ENCODE assay signal across 1 cellular context in the genomic region with DNA sequence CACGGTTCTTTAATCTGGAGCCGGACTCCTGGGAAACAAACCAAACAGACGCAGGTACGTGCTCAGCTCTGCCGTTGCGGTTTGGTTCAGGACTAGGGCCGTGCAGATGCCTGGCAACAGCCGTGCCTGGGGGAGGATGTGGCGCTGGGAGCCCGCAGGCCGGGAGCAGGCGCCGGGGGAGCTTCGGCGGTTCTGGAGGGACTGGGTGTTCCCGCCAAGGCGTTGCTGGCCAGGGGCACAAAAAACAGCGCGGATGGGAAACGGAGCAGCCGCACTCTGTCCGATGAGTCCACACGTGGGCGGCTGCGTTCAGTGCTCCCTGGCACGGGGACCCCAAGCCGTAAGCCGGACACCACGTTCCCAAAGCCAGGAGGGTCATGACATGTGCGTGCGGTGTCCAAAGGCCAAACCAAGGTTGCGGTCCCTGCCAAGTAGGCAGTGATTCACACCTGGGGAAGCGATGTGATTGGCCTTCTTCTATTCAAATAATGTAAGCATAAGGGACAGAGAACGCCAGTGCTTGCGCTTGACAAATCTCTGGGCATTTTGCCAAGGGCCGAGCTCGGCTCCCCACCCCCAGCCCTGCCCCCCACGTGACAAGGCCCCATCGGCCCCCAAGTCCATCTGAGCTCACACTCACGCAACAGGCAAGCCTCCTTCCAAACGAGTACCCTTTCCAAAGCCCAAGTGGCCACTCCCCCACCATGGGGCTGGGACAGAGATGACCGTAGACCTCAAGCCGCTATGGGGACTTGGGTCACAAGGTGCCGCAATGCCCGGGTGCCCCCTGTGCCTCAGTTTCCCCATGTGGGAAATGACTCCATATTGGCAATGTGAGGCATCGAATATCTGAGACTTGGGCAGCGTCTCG.
A peak's percentile ranks its signal among the peaks of the same experiment; 100 is the strongest.
TF ChIP-seq lines count a peak whose summit lies in the region.

No MANE protein-coding gene starts in this region.

TF ChIP-seq in A549, 52 proteins besides CTCF, POLR2A, EP300 and RAD21 (continued from another document):
- TF ChIP-seq, protein P1, sequence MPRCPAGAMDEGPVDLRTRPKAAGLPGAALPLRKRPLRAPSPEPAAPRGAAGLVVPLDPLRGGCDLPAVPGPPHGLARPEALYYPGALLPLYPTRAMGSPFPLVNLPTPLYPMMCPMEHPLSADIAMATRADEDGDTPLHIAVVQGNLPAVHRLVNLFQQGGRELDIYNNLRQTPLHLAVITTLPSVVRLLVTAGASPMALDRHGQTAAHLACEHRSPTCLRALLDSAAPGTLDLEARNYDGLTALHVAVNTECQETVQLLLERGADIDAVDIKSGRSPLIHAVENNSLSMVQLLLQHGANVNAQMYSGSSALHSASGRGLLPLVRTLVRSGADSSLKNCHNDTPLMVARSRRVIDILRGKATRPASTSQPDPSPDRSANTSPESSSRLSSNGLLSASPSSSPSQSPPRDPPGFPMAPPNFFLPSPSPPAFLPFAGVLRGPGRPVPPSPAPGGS (IDR thresholded peaks at IDR 0.05), result no peak
- no peak for TF ChIP-seq KDM1A (IDR thresholded peaks at IDR 0.05; ENCODE audit: low read depth)
- TF ChIP-seq, protein P2, sequence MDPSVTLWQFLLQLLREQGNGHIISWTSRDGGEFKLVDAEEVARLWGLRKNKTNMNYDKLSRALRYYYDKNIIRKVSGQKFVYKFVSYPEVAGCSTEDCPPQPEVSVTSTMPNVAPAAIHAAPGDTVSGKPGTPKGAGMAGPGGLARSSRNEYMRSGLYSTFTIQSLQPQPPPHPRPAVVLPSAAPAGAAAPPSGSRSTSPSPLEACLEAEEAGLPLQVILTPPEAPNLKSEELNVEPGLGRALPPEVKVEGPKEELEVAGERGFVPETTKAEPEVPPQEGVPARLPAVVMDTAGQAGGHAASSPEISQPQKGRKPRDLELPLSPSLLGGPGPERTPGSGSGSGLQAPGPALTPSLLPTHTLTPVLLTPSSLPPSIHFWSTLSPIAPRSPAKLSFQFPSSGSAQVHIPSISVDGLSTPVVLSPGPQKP (IDR thresholded peaks at IDR 0.05; ENCODE audit: low read depth, low read length), result no peak
- no peak for TF ChIP-seq KDM5A (IDR thresholded peaks at IDR 0.05)
- no peak for TF ChIP-seq CHD2 (IDR thresholded peaks at IDR 0.05; ENCODE audit: low read length, partially characterized antibody)
- TF ChIP-seq, protein P3, sequence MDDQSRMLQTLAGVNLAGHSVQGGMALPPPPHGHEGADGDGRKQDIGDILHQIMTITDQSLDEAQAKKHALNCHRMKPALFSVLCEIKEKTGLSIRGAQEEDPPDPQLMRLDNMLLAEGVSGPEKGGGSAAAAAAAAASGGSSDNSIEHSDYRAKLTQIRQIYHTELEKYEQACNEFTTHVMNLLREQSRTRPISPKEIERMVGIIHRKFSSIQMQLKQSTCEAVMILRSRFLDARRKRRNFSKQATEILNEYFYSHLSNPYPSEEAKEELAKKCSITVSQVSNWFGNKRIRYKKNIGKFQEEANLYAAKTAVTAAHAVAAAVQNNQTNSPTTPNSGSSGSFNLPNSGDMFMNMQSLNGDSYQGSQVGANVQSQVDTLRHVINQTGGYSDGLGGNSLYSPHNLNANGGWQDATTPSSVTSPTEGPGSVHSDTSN (IDR thresholded peaks at IDR 0.05), result no peak
- no peak for TF ChIP-seq HDAC2 (IDR thresholded peaks at IDR 0.05)
- TF ChIP-seq HEYL (CRISPR knock-in tag; IDR thresholded peaks at IDR 0.05), result no peak
- no peak for TF ChIP-seq NR3C1 (IDR thresholded peaks at IDR 0.05)
- no peak for TF ChIP-seq MAZ (IDR thresholded peaks at IDR 0.05; ENCODE audit: borderline replicate concordance, low read depth, low read length)
- TF ChIP-seq MAFK (IDR thresholded peaks at IDR 0.05; ENCODE audit: partially characterized antibody), result no peak
- TF ChIP-seq NFE2L2 (conservative IDR thresholded peaks at IDR 0.05; ENCODE audit: low read length), result no peak
- TF ChIP-seq, protein P4, sequence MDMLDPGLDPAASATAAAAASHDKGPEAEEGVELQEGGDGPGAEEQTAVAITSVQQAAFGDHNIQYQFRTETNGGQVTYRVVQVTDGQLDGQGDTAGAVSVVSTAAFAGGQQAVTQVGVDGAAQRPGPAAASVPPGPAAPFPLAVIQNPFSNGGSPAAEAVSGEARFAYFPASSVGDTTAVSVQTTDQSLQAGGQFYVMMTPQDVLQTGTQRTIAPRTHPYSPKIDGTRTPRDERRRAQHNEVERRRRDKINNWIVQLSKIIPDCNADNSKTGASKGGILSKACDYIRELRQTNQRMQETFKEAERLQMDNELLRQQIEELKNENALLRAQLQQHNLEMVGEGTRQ (IDR thresholded peaks at IDR 0.05), result peak; percentile 67
- no peak for TF ChIP-seq SREBF2 (IDR thresholded peaks at IDR 0.05)
- TF ChIP-seq PHF8 (IDR thresholded peaks at IDR 0.05; ENCODE audit: borderline replicate concordance, low read depth), result no peak
- TF ChIP-seq BHLHE40 (IDR thresholded peaks at IDR 0.05; ENCODE audit: low read depth, low read length), result no peak
- no peak for TF ChIP-seq FOXS1 (CRISPR knock-in tag; IDR thresholded peaks at IDR 0.05)
- TF ChIP-seq RARB (CRISPR knock-in tag; IDR thresholded peaks at IDR 0.05), result no peak
- TF ChIP-seq MYC (IDR thresholded peaks at IDR 0.05; ENCODE audit: borderline replicate concordance, low read length), result no peak
- TF ChIP-seq FOSL2 (IDR thresholded peaks at IDR 0.05), result no peak
- TF ChIP-seq FOSL2 (CRISPR knock-in tag; IDR thresholded peaks at IDR 0.05), result peak; percentile 36; the same call in 1 of the 2 replicates
- no peak for TF ChIP-seq CHD4 (IDR thresholded peaks at IDR 0.05; ENCODE audit: borderline replicate concordance)
- TF ChIP-seq JUNB (IDR thresholded peaks at IDR 0.05), result no peak
- TF ChIP-seq ESRRA (IDR thresholded peaks at IDR 0.05; ENCODE audit: borderline replicate concordance, low read length), result no peak
- TF ChIP-seq JUN (IDR thresholded peaks at IDR 0.05), result no peak; a peak in 1 of 5 replicates
- no peak for TF ChIP-seq NPAS2 (CRISPR knock-in tag; IDR thresholded peaks at IDR 0.05; ENCODE audit: borderline replicate concordance)
- no peak for TF ChIP-seq FOSB (CRISPR knock-in tag; IDR thresholded peaks at IDR 0.05)
- TF ChIP-seq GATA3 (IDR thresholded peaks at IDR 0.05; ENCODE audit: borderline replicate concordance), result no peak
- TF ChIP-seq CBX2 (IDR thresholded peaks at IDR 0.05; ENCODE audit: borderline replicate concordance, low read depth), result no peak
- TF ChIP-seq, protein P5, sequence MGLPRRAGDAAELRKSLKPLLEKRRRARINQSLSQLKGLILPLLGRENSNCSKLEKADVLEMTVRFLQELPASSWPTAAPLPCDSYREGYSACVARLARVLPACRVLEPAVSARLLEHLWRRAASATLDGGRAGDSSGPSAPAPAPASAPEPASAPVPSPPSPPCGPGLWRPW (IDR thresholded peaks at IDR 0.05), result no peak
- TF ChIP-seq TP53 (CRISPR knock-in tag; IDR thresholded peaks at IDR 0.05), result no peak
- TF ChIP-seq RFX5 (IDR thresholded peaks at IDR 0.05), result no peak
- TF ChIP-seq, protein P6, sequence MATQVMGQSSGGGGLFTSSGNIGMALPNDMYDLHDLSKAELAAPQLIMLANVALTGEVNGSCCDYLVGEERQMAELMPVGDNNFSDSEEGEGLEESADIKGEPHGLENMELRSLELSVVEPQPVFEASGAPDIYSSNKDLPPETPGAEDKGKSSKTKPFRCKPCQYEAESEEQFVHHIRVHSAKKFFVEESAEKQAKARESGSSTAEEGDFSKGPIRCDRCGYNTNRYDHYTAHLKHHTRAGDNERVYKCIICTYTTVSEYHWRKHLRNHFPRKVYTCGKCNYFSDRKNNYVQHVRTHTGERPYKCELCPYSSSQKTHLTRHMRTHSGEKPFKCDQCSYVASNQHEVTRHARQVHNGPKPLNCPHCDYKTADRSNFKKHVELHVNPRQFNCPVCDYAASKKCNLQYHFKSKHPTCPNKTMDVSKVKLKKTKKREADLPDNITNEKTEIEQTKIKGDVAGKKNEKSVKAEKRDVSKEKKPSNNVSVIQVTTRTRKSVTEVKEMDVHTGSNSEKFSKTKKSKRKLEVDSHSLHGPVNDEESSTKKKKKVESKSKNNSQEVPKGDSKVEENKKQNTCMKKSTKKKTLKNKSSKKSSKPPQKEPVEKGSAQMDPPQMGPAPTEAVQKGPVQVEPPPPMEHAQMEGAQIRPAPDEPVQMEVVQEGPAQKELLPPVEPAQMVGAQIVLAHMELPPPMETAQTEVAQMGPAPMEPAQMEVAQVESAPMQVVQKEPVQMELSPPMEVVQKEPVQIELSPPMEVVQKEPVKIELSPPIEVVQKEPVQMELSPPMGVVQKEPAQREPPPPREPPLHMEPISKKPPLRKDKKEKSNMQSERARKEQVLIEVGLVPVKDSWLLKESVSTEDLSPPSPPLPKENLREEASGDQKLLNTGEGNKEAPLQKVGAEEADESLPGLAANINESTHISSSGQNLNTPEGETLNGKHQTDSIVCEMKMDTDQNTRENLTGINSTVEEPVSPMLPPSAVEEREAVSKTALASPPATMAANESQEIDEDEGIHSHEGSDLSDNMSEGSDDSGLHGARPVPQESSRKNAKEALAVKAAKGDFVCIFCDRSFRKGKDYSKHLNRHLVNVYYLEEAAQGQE (IDR thresholded peaks at IDR 0.05), result no peak
- no peak for TF ChIP-seq TFCP2L1 (CRISPR knock-in tag; IDR thresholded peaks at IDR 0.05)
- TF ChIP-seq RCOR1 (IDR thresholded peaks at IDR 0.05; ENCODE audit: low read depth, low read length), result no peak
- no peak for TF ChIP-seq EHMT2 (IDR thresholded peaks at IDR 0.05; ENCODE audit: low read depth)
- peak; percentile 59; the same call in 1 of the 2 replicates for TF ChIP-seq ZNF302 (CRISPR knock-in tag; IDR thresholded peaks at IDR 0.05)
- TF ChIP-seq, protein P7, sequence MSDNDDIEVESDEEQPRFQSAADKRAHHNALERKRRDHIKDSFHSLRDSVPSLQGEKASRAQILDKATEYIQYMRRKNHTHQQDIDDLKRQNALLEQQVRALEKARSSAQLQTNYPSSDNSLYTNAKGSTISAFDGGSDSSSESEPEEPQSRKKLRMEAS (IDR thresholded peaks at IDR 0.05), result peak; percentile 82
- no peak for TF ChIP-seq CEBPB (IDR thresholded peaks at IDR 0.05)
- TF ChIP-seq, protein P8, sequence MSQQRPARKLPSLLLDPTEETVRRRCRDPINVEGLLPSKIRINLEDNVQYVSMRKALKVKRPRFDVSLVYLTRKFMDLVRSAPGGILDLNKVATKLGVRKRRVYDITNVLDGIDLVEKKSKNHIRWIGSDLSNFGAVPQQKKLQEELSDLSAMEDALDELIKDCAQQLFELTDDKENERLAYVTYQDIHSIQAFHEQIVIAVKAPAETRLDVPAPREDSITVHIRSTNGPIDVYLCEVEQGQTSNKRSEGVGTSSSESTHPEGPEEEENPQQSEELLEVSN (IDR thresholded peaks at IDR 0.05; ENCODE audit: borderline replicate concordance, low read depth), result peak; percentile 78
- TF ChIP-seq CBX8 (IDR thresholded peaks at IDR 0.05), result no peak
- no peak for TF ChIP-seq ZSCAN20 (CRISPR knock-in tag; IDR thresholded peaks at IDR 0.05)
- no peak for TF ChIP-seq ZFP36 (IDR thresholded peaks at IDR 0.05; ENCODE audit: borderline replicate concordance, partially characterized antibody)
- no peak for TF ChIP-seq POLR2AphosphoS2 (conservative IDR thresholded peaks at IDR 0.05; ENCODE audit: low read length)
- no peak for TF ChIP-seq HOXA7 (CRISPR knock-in tag; IDR thresholded peaks at IDR 0.05)
- TF ChIP-seq HOXB13 (CRISPR knock-in tag; IDR thresholded peaks at IDR 0.05; ENCODE audit: low read depth), result peak; percentile 84; the same call in 1 of the 2 replicates
- no peak for TF ChIP-seq SMC3 (IDR thresholded peaks at IDR 0.05)
- TF ChIP-seq RNF2 (IDR thresholded peaks at IDR 0.05; ENCODE audit: borderline replicate concordance, low read depth), result no peak
- TF ChIP-seq, protein P9, sequence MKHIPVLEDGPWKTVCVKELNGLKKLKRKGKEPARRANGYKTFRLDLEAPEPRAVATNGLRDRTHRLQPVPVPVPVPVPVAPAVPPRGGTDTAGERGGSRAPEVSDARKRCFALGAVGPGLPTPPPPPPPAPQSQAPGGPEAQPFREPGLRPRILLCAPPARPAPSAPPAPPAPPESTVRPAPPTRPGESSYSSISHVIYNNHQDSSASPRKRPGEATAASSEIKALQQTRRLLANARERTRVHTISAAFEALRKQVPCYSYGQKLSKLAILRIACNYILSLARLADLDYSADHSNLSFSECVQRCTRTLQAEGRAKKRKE (CRISPR knock-in tag; IDR thresholded peaks at IDR 0.05; ENCODE audit: low read depth), result peak; percentile 49; the same call in 1 of the 2 replicates
- no peak for TF ChIP-seq ZC3H11A (IDR thresholded peaks at IDR 0.05)
